Comparison of ENCODE assay signal across 9 cellular contexts in the genomic region with DNA sequence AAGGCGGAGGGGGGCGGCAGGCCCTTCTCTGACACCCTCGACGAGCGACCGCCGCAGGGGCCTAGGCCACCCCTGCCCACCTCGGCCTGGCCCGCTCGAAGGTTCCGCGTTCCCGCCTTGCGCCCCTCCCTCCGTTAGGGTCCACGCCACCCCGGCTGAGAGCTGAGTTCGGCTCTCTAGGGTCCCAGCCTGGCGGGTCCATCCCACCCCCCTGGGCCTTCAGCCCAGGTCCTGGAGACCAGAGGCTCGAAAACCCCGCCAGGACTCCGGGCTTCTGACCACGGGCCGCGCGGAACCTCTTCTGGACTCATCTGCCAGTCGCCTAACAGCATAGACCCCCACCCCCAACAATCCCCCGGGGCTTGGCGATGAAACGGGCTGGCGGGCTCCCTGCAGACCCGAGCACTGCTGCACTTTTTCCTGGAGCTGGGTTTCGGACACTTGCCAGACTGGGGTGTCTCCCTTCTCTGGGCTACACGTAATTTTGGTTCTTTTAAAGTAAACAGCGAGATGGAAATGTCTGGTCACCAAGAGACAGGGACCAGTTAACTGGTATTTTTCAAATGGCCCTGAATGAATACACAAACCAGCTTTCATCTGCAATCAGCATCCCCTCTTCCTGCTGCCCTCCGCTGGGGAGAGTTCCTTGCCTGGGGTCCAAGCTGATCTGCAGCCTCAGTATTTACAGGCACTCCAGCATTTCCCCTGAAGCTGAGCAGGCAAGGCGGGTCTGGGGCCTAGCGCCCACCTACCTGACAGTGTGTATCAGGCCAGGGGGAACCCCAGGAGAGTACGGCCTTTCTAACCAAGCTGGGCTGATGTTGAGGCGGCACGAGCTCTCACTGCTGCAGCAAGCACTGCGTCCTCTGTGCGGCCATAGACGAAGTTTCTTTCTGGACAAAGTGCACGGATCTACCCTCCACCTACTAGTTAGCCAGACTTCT. TPM values are rescaled to one million over a fixed set of nuclear protein-coding genes. Genes with fewer than 3 reads are reported as not detected.
A peak's percentile ranks its signal among the peaks of the same experiment; 100 is the strongest.
DNase-seq lines count a peak whose midpoint lies in the region; ATAC-seq and TF ChIP-seq lines count a peak whose summit lies in the region.
"Had no signal": no experiment of that assay in that cellular context is flagged by ENCODE, and none has a peak within 500 bp of the region (broad histone marks: within the 10 kb centered on the region; RNA-seq: fewer than 3 reads in every experiment).

No MANE protein-coding gene starts in this region.

- 43 to 48% methylated on average over 28 to 45 of the region's 45 CpGs for WGBS in endodermal cell (ENCODE audit: insufficient coverage in 1 of 2, insufficient read length in 1 of 2), 2 experiments

- peak overlapping the region; percentile 27; the same call in 1 of the 2 replicates for H3K4me2 ChIP-seq in MM.1S (ENCODE audit: low read depth, low read length)

- peaks cover 4 to 37% of the 10 kb centered on the region in 2 donors for H3K36me3 Mint-ChIP-seq in CD4-positive, alpha-beta memory T cell
- H3K36me3 Mint-ChIP-seq in endodermal cell (ENCODE audit: low read depth): peaks cover 26% of the 10 kb centered on the region
- H3K36me3 Mint-ChIP-seq in osteocyte (ENCODE audit: unreplicated experiment): peaks cover 11% of the 10 kb centered on the region
- H3K36me3 Mint-ChIP-seq: activated naive CD4-positive, alpha-beta T cell treated with anti-CD3 and anti-CD28 coated beads, Interleukin-2, amount 50 U/mL, for 72 hours had no signal

- peaks cover 28% of the 10 kb centered on the region for H3K4me1 ChIP-seq in CD4-positive, alpha-beta memory T cell (ENCODE audit: insufficient read depth, low read length)
- H3K4me1 ChIP-seq in MM.1S (ENCODE audit: low read length) (peaks cover 6% of the 10 kb centered on the region), endodermal cell (ENCODE audit: control insufficient read depth, insufficient read depth, low read length) (peaks cover 12% of the 10 kb centered on the region)

- peak overlapping the region; percentile 55 for H3K27ac ChIP-seq in CD4-positive, alpha-beta memory T cell (ENCODE audit: low read depth, low read length)
- H3K27ac ChIP-seq in MM.1S (ENCODE audit: low read length) (no peak overlapping the region; the same call in 1 of the 2 replicates), endodermal cell (ENCODE audit: low read depth, low read length) (peak overlapping the region; percentile 4)

- H4K20me1 ChIP-seq in MM.1S (ENCODE audit: insufficient read depth, low read length): no peaks in the 10 kb centered on the region

- no peak for DNase-seq in CD4-positive, alpha-beta memory T cell
- no peak for DNase-seq in MM.1S
- DNase-seq in endodermal cell: peak; percentile 79
- DNase-seq in osteocyte (ENCODE audit: extremely low spot score, unreplicated experiment): no peak
- DNase-seq in NCI-H1092 (lab: John Stamatoyannopoulos, UW): no peak
- DNase-seq in kidney tubule cell (ENCODE audit: low spot score): no peak

- peak overlapping the region in 1 of 2 donors; percentile 64 for H3K4me3 ChIP-seq in CD4-positive, alpha-beta memory T cell (ENCODE audit: low read length in 2 of 2)
- H3K4me3 ChIP-seq in MM.1S (ENCODE audit: low read length): no peak overlapping the region
- H3K4me3 ChIP-seq in endodermal cell (ENCODE audit: low read length): peak overlapping the region; percentile 88

- H3K27ac Mint-ChIP-seq in CD4-positive, alpha-beta memory T cell: peak overlapping the region in 6 of 7 donors; percentile 43 to 86 (median 80)
- H3K27ac Mint-ChIP-seq in endodermal cell: peak overlapping the region; percentile 59
- H3K27ac Mint-ChIP-seq in osteocyte (ENCODE audit: unreplicated experiment): peak overlapping the region; percentile 68

- peak overlapping the region; percentile 66 to 85 (median 77) for H3K4me3 Mint-ChIP-seq in CD4-positive, alpha-beta memory T cell
- H3K4me3 Mint-ChIP-seq in endodermal cell: peak overlapping the region; percentile 72
- peak overlapping the region; percentile 65 for H3K4me3 Mint-ChIP-seq in osteocyte (ENCODE audit: unreplicated experiment)

- intact Hi-C loops in CD4-positive, alpha-beta memory T cell (cut with micrococcal nuclease): loop anchor here (2.0 kb wide), 2 partner anchors 43 to 119 kb away; partner anchors contain the start of gene FBF1

- peaks cover 30% of the 10 kb centered on the region for H3K36me3 ChIP-seq in CD4-positive, alpha-beta memory T cell (ENCODE audit: insufficient read depth, low read length)
- no peaks in the 10 kb centered on the region for H3K36me3 ChIP-seq in MM.1S (replicated peaks; ENCODE audit: insufficient read depth, low read length)
- H3K36me3 ChIP-seq in endodermal cell (ENCODE audit: control insufficient read depth, insufficient read depth, low read length): peaks cover 36% of the 10 kb centered on the region

- peaks cover 22 to 28% (median 25%) of the 10 kb centered on the region in 4 donors for H3K4me1 Mint-ChIP-seq in CD4-positive, alpha-beta memory T cell
- H3K4me1 Mint-ChIP-seq in endodermal cell (peaks cover 24% of the 10 kb centered on the region), osteocyte (ENCODE audit: unreplicated experiment) (peaks cover 24% of the 10 kb centered on the region)

- H3F3A ChIP-seq in MM.1S (ENCODE audit: insufficient read depth, low read length): peaks cover 12% of the 10 kb centered on the region

- peaks cover 30% of the 10 kb centered on the region for H3K79me2 ChIP-seq in MM.1S (ENCODE audit: low read length)

- no peaks in the 10 kb centered on the region for H3K9me2 ChIP-seq in MM.1S (replicated peaks; ENCODE audit: insufficient read depth, low read length)

- no peak for TF ChIP-seq CTCF in MM.1S (IDR thresholded peaks at IDR 0.05; ENCODE audit: low read length)
- no peak for TF ChIP-seq CTCF in endodermal cell (conservative IDR thresholded peaks at IDR 0.05)
- no peak for TF ChIP-seq CTCF in osteocyte (IDR thresholded peaks at IDR 0.05)

- no peak overlapping the region for H3K9ac ChIP-seq in MM.1S (ENCODE audit: low read length)
- no peak overlapping the region for H3K9ac ChIP-seq in endodermal cell (ENCODE audit: extremely low read depth, low read length, poor library complexity, severe bottlenecking)

- H3K9me3 Mint-ChIP-seq in CD4-positive, alpha-beta memory T cell: no peaks in the 10 kb centered on the region
- H3K9me3 Mint-ChIP-seq in endodermal cell (no peaks in the 10 kb centered on the region), osteocyte (ENCODE audit: unreplicated experiment) (no peaks in the 10 kb centered on the region)
- H3K9me3 Mint-ChIP-seq: activated naive CD4-positive, alpha-beta T cell treated with anti-CD3 and anti-CD28 coated beads, Interleukin-2, amount 50 U/mL, for 72 hours had no signal

- no peaks in the 10 kb centered on the region for H3K27me3 ChIP-seq in CD4-positive, alpha-beta memory T cell (ENCODE audit: insufficient read depth, low read length)
- H3K27me3 ChIP-seq in MM.1S (replicated peaks; ENCODE audit: insufficient read depth, low read length): no peaks in the 10 kb centered on the region
- no peaks in the 10 kb centered on the region for H3K27me3 ChIP-seq in endodermal cell (ENCODE audit: control insufficient read depth, insufficient read depth, low read length, poor library complexity, severe bottlenecking)

- CTCF ChIA-PET in CD4-positive, alpha-beta memory T cell (lab: Charles Lee; ENCODE audit: partially characterized antibody): interaction anchor here (0.5 to 7.1 kb wide), 26 partner anchors 8 to 144 kb away, joined by 3 to 96 read pairs (median 4); partner anchors contain the start of genes GALK1, MRPL38, TRIM47 and UNC13D

- no peaks in the 10 kb centered on the region for H3K27me3 Mint-ChIP-seq in CD4-positive, alpha-beta memory T cell
- H3K27me3 Mint-ChIP-seq in endodermal cell (ENCODE audit: insufficient read depth) (no peaks in the 10 kb centered on the region), osteocyte (ENCODE audit: unreplicated experiment) (no peaks in the 10 kb centered on the region)

- H2AFZ ChIP-seq in MM.1S (ENCODE audit: low read length): peak overlapping the region; percentile 47; the same call in 1 of the 2 replicates

- ATAC-seq in HG02870 (IDR thresholded peaks at IDR 0.05; ENCODE audit: unreplicated experiment) (no peak), HG03439 (IDR thresholded peaks at IDR 0.05; ENCODE audit: unreplicated experiment) (no peak)

- POLR2A ChIA-PET in CD4-positive, alpha-beta memory T cell (lab: Charles Lee; ENCODE audit: partially characterized antibody): interaction anchor here (0.5 to 18.1 kb wide), 30 partner anchors 8 to 231 kb away, joined by 3 to 337 read pairs (median 6); partner anchors contain the start of genes ACOX1, CDK3, FBF1 and GALK1

- H3K9me3 ChIP-seq in CD4-positive, alpha-beta memory T cell (ENCODE audit: control insufficient read depth in 1 of 2, low read length in 2 of 2): no peaks in the 10 kb centered on the region
- no peaks in the 10 kb centered on the region for H3K9me3 ChIP-seq in MM.1S (replicated peaks; ENCODE audit: insufficient read depth, low read length)
- no peaks in the 10 kb centered on the region for H3K9me3 ChIP-seq in endodermal cell (ENCODE audit: control insufficient read depth, low read length)

RNA-seq across cellular contexts. Expression of gene TRIM65, which starts 0.6 kb away (rescaled TPM):
- 10 to 100 TPM; 36.5 to 36.9 TPM for total RNA-seq in CD4-positive, alpha-beta memory T cell
- polyA plus RNA-seq in CD4-positive, alpha-beta memory T cell: 10 to 100 TPM; 17.7 to 28.8 TPM
- 10 to 100 TPM; 27.4 to 35.3 TPM for total RNA-seq in endodermal cell
- polyA plus RNA-seq in endodermal cell (2013, experiment 1 of 2): 21.3 TPM
- polyA plus RNA-seq in endodermal cell (2013, experiment 2 of 2): 20.3 TPM
- total RNA-seq in osteocyte: 26.3 and 26.9 TPM in 2 replicates

RNA-seq across cellular contexts. Expression of gene MRPL38, which starts 7.3 kb away (rescaled TPM):
- total RNA-seq in CD4-positive, alpha-beta memory T cell: 100 to 1,000 TPM; 126 to 142 TPM
- 10 to 100 TPM; 59.1 to 89.0 TPM for polyA plus RNA-seq in CD4-positive, alpha-beta memory T cell
- total RNA-seq in endodermal cell (100 to 1,000 TPM; 103 to 118 TPM), osteocyte (71.1 and 73.6 TPM in 2 replicates)
- 67.6 TPM for polyA plus RNA-seq in endodermal cell (2013, experiment 1 of 2)
- 60.8 TPM for polyA plus RNA-seq in endodermal cell (2013, experiment 2 of 2)

RNA-seq across cellular contexts. Expression of gene TRIM47, which starts 19.0 kb away (rescaled TPM):
- 10 to 100 TPM; 17.5 to 22.6 TPM for total RNA-seq in CD4-positive, alpha-beta memory T cell
- 10 to 100 TPM; 11.2 to 26.8 TPM for polyA plus RNA-seq in CD4-positive, alpha-beta memory T cell
- total RNA-seq in endodermal cell (1 to 10 TPM; 1.6 to 2.7 TPM), osteocyte (33.3 and 40.2 TPM in 2 replicates)
- 1.4 TPM for polyA plus RNA-seq in endodermal cell (2013, experiment 1 of 2)
- 0.62 TPM for polyA plus RNA-seq in endodermal cell (2013, experiment 2 of 2)

RNA-seq across cellular contexts. Expression of gene WBP2, which starts 42.2 kb away (rescaled TPM):
- 100 to 1,000 TPM; 159 to 160 TPM for total RNA-seq in CD4-positive, alpha-beta memory T cell
- 100 to 1,000 TPM in 1 of 2 donors, 10 to 100 TPM in 1; 80.3 to 127 TPM for polyA plus RNA-seq in CD4-positive, alpha-beta memory T cell
- 10 to 100 TPM; 74.3 to 82.7 TPM for total RNA-seq in endodermal cell
- 89.2 TPM for polyA plus RNA-seq in endodermal cell (2013, experiment 1 of 2)
- polyA plus RNA-seq in endodermal cell (2013, experiment 2 of 2): 87.4 TPM
- 83.1 and 88.2 TPM in 2 replicates for total RNA-seq in osteocyte

RNA-seq across cellular contexts. Expression of gene FBF1, which starts 43.5 kb away (rescaled TPM):
- total RNA-seq in CD4-positive, alpha-beta memory T cell: 10 to 100 TPM; 39.6 to 42.7 TPM
- polyA plus RNA-seq in CD4-positive, alpha-beta memory T cell: 1 to 10 TPM; 3.7 to 4.0 TPM
- total RNA-seq in endodermal cell (10 to 100 TPM; 25.9 to 39.1 TPM), osteocyte (14.5 and 14.8 TPM in 2 replicates)
- 16.8 TPM for polyA plus RNA-seq in endodermal cell (2013, experiment 1 of 2)
- polyA plus RNA-seq in endodermal cell (2013, experiment 2 of 2): 13.0 TPM
